8 cellular contexts compared by ENCODE assay signal in genomic region chr2:140586379-140586778, GRCh38.
DNase-seq lines count a peak whose midpoint lies in the region; ATAC-seq and TF ChIP-seq lines count a peak whose summit lies in the region.

No MANE protein-coding gene starts in this region.

- no peaks in the 10 kb centered on the region for H3F3A ChIP-seq in PC-9 (ENCODE audit: insufficient read depth, low read depth)

- no peaks in the 10 kb centered on the region for H3K27me3 Mint-ChIP-seq in activated naive CD4-positive, alpha-beta T cell treated with anti-CD3 and anti-CD28 coated beads, Interleukin-2, amount 10 ng/mL, durations not matched to agents 7 days and 5 days

- no CpG with 5 or more reads among the region's 2 CpGs for WGBS in iPS DF 6.9 (ENCODE audit: insufficient coverage, insufficient read length)

- H3K36me3 ChIP-seq in PC-9 (ENCODE audit: low read depth) = no peaks in the 10 kb centered on the region
- no peaks in the 10 kb centered on the region for H3K36me3 ChIP-seq in iPS DF 6.9 (ENCODE audit: control insufficient read depth, insufficient read depth, low read length)

- H3K27ac Mint-ChIP-seq in activated naive CD4-positive, alpha-beta T cell treated with anti-CD3 and anti-CD28 coated beads, Interleukin-2, amount 10 ng/mL, durations not matched to agents 7 days and 5 days = no peak overlapping the region

- no peak overlapping the region for H3K27ac ChIP-seq in PC-9
- no peak overlapping the region for H3K27ac ChIP-seq in iPS DF 6.9 (ENCODE audit: low read length)

- no peaks in the 10 kb centered on the region for H3K79me2 ChIP-seq in PC-9 (ENCODE audit: low read depth)

- no peaks in the 10 kb centered on the region for H3K36me3 Mint-ChIP-seq in activated naive CD4-positive, alpha-beta T cell treated with anti-CD3 and anti-CD28 coated beads, Interleukin-2, amount 10 ng/mL, durations not matched to agents 7 days and 5 days

- H4K20me1 ChIP-seq in PC-9 (ENCODE audit: insufficient read depth) = no peaks in the 10 kb centered on the region

- POLR2A ChIA-PET in PC-9 (lab: Charles Lee; ENCODE audit: unreplicated experiment) = no interaction called here

- no TSS peak for BruUV-seq in PC-9 (replicated peaks; lab: Mats Ljungman, UMichigan)

- intact Hi-C loops in PC-9 (cut with micrococcal nuclease; ENCODE audit: unreplicated experiment) = no loop called here
- intact Hi-C loops in posterior cingulate gyrus (cut with DNase I) = no loop called here

- no peak overlapping the region for H3K4me3 Mint-ChIP-seq in activated naive CD4-positive, alpha-beta T cell treated with anti-CD3 and anti-CD28 coated beads, Interleukin-2, amount 10 ng/mL, durations not matched to agents 7 days and 5 days

- peak; percentile 57 for TF ChIP-seq CTCF in PC-9 (conservative IDR thresholded peaks at IDR 0.05)

- no peaks in the 10 kb centered on the region for H3K9me2 ChIP-seq in PC-9 (ENCODE audit: insufficient read depth)

- H3K27me3 ChIP-seq in PC-9 (ENCODE audit: insufficient read depth, low read depth) (no peaks in the 10 kb centered on the region), iPS DF 6.9 (ENCODE audit: control insufficient read depth, insufficient read depth, low read length) (no peaks in the 10 kb centered on the region)

- H3K4me1 Mint-ChIP-seq in activated naive CD4-positive, alpha-beta T cell treated with anti-CD3 and anti-CD28 coated beads, Interleukin-2, amount 10 ng/mL, durations not matched to agents 7 days and 5 days = no peaks in the 10 kb centered on the region

- peak; percentile 1 for DNase-seq in AG08396 (ENCODE audit: low spot score)
- DNase-seq in PC-9 = no peak
- DNase-seq in iPS DF 6.9 (ENCODE audit: low read depth, low spot score) = peak; percentile 67
- DNase-seq in posterior cingulate gyrus = no peak
- DNase-seq in activated naive CD4-positive, alpha-beta T cell treated with anti-CD3 and anti-CD28 coated beads, Interleukin-2, amount 10 ng/mL, durations not matched to agents 7 days and 5 days = no peak
- DNase-seq in activated naive CD4-positive, alpha-beta T cell (lab: John Stamatoyannopoulos, UW) = no peak

- no peak overlapping the region for H3K4me2 ChIP-seq in PC-9

- peak; percentile 96 for ATAC-seq in GM19023 (IDR thresholded peaks at IDR 0.05; ENCODE audit: unreplicated experiment)
- ATAC-seq in HG03097 (IDR thresholded peaks at IDR 0.05; ENCODE audit: low FRiP score, unreplicated experiment) = peak; percentile 96

- H3K9me3 ChIP-seq in PC-9 (ENCODE audit: insufficient read depth, low read depth) = no peaks in the 10 kb centered on the region
- H3K9me3 ChIP-seq in iPS DF 6.9 (ENCODE audit: control insufficient read depth, insufficient read depth, low read length) = no peaks in the 10 kb centered on the region

- H3K4me1 ChIP-seq in PC-9 (replicated peaks; ENCODE audit: insufficient read depth) = no peaks in the 10 kb centered on the region
- no peaks in the 10 kb centered on the region for H3K4me1 ChIP-seq in iPS DF 6.9 (ENCODE audit: control insufficient read depth, insufficient read depth, low read length)

- peaks cover 9% of the 10 kb centered on the region for H3K9me3 Mint-ChIP-seq in activated naive CD4-positive, alpha-beta T cell treated with anti-CD3 and anti-CD28 coated beads, Interleukin-2, amount 10 ng/mL, durations not matched to agents 7 days and 5 days

- CTCF ChIA-PET in PC-9 (lab: Charles Lee) = interaction anchor here (0.6 kb wide), 1 partner anchor 154 kb away, joined by 3 read pairs; no protein-coding TSS in a partner anchor
- CTCF ChIA-PET in activated naive CD4-positive, alpha-beta T cell treated with anti-CD3 and anti-CD28 coated beads, Interleukin-2, amount 10 ng/mL, durations not matched to agents 7 days and 5 days (lab: Charles Lee) = no interaction called here

- H3K4me3 ChIP-seq in PC-9 (no peak overlapping the region), iPS DF 6.9 (ENCODE audit: low read length) (no peak overlapping the region)

- H2AFZ ChIP-seq in PC-9 = no peak overlapping the region; the same call in 1 of the 2 replicates

Comparison
In these comparisons a context has a peak if more than half of its experiments do, and no peak if none do; other contexts are left out.
1. DNase-seq: peak in AG08396 (single experiment) and iPS DF 6.9 (single experiment); none in PC-9 (0 of 2), posterior cingulate gyrus (0 of 10), activated naive CD4-positive, alpha-beta T cell treated with anti-CD3 and anti-CD28 coated beads, Interleukin-2, amount 10 ng/mL, durations not matched to agents 7 days and 5 days (single experiment) and activated naive CD4-positive, alpha-beta T cell (0 of 4).